ENCODE assay signal across 24 cellular contexts in the genomic region with DNA sequence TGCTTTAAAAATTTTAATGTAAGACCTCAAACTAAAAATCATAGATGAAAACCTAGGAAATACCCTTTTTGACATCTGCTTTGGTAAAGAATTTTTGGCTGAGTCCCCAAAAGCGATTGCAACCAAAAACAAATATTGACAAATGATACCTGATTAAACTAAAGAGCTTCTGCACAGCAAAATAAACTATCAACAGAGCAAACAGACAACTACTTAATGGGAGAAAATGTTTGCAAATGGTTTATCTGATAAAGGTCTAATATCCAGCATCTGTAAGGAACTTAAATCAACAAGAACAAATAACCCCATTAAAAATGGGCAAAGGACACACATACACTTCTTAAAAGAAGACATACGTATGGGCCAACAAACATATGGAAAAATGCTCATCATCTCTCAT.
A peak's percentile ranks its signal among the peaks of the same experiment; 100 is the strongest.
DNase-seq lines count a peak whose midpoint lies in the region; ATAC-seq and TF ChIP-seq lines count a peak whose summit lies in the region.
"Had no signal": no experiment of that assay in that cellular context is flagged by ENCODE, and none has a peak within 500 bp of the region (broad histone marks: within the 10 kb centered on the region; RNA-seq: fewer than 3 reads in every experiment).

No MANE protein-coding gene starts in this region.

- ATAC-seq in left lobe of liver (peak; percentile 38), GM18868 (IDR thresholded peaks at IDR 0.05; ENCODE audit: unreplicated experiment) (no peak), HG03342 (IDR thresholded peaks at IDR 0.05; ENCODE audit: unreplicated experiment) (no peak)
- ATAC-seq: GM23338 had no signal

- no peak overlapping the region for H3K4me3 ChIP-seq in LNCaP clone FGC (ENCODE audit: low read depth, low read length)
- H3K4me3 ChIP-seq: BLaER1 treated with 17β-estradiol and CSF1 and Interleukin-3, amounts not matched to agents 10 nM and 100 nM; GM23338; HAP-1; SJSA1 had no signal

- TF ChIP-seq CTCF in LNCaP clone FGC (IDR thresholded peaks at IDR 0.05; ENCODE audit: control insufficient read depth, extremely low read depth, insufficient read depth): no peak

- DNase-seq in NCI-H1105 treated with DMSO at 0.1 percent for 48 hours (lab: John Stamatoyannopoulos, UW) (peak; percentile 48), NCI-H1105 (lab: John Stamatoyannopoulos, UW) (no peak), LNCaP clone FGC (ENCODE audit: low read depth) (peak; percentile 91), NCI-H2196 treated with DMSO at 0.1 percent for 48 hours (lab: John Stamatoyannopoulos, UW; ENCODE audit: unreplicated experiment) (peak; percentile 21), left lobe of liver (ENCODE audit: low spot score) (no peak), SK-N-DZ (ENCODE audit: low spot score) (no peak)
- DNase-seq: AML-193; CD4-positive, alpha-beta memory T cell; COR-L47; HFFc6; NCI-H1694 treated with DMSO at 0.1 percent for 48 hours; NCI-H2107; NCI-H526 treated with DMSO at 0.1 percent for 48 hours; NK-92 treated with Interleukin-12 subunit alpha and Interleukin-12 subunit beta, amount 100 ng/mL, for 24 hours; Right ventricle myocardium superior; RPMI8226; SW 1271; T1000 had no signal

Comparison
In these comparisons a context has a peak if more than half of its experiments do, and no peak if none do; other contexts are left out.
1. DNase-seq: peak in NCI-H1105 treated with DMSO at 0.1 percent for 48 hours (single experiment), LNCaP clone FGC (single experiment) and NCI-H2196 treated with DMSO at 0.1 percent for 48 hours (single experiment); none in NCI-H1105 (single experiment), left lobe of liver (single experiment) and SK-N-DZ (single experiment).